9 cellular contexts compared by ENCODE assay signal in genomic region chr16:85573696-85574641, GRCh38. TPM values are rescaled to one million over a fixed set of nuclear protein-coding genes. Genes with fewer than 3 reads are reported as not detected.
DNase-seq lines count a peak whose midpoint lies in the region; ATAC-seq, FAIRE-seq and TF ChIP-seq lines count a peak whose summit lies in the region.
"Had no signal": no experiment of that assay in that cellular context is flagged by ENCODE, and none has a peak within 500 bp of the region (broad histone marks: within the 10 kb centered on the region; RNA-seq: fewer than 3 reads in every experiment).

No MANE protein-coding gene starts in this region.

- no peak for FAIRE-seq in H54 (lab: Jason Lieb, UNC)

- peaks cover 7% of the 10 kb centered on the region for H3K36me3 Mint-ChIP-seq in GM23338 (ENCODE audit: low read depth)

- no peaks in the 10 kb centered on the region for H3K36me3 ChIP-seq in GM23338 (ENCODE audit: insufficient read depth)
- no peaks in the 10 kb centered on the region for H3K36me3 ChIP-seq in ascending aorta
- no peaks in the 10 kb centered on the region for H3K36me3 ChIP-seq in sigmoid colon

- H3K9me2 ChIP-seq in GM23338 (ENCODE audit: insufficient read depth), result no peaks in the 10 kb centered on the region

- H4K20me1 ChIP-seq in GM23338 (replicated peaks; ENCODE audit: insufficient read depth), result no peaks in the 10 kb centered on the region; the same call in 1 of the 2 replicates

- intact Hi-C loops in ascending aorta (cut with DNase I) (loop anchor here (1.0 to 5.0 kb wide), 3 partner anchors 19 to 62 kb away; no protein-coding TSS in a partner anchor), right cardiac atrium (cut with DNase I) (no loop called here), sigmoid colon (cut with DNase I) (no loop called here)

- H3K4me3 Mint-ChIP-seq in GM23338, result no peak overlapping the region

- peaks cover 21% of the 10 kb centered on the region for H3K27me3 Mint-ChIP-seq in GM23338 (ENCODE audit: insufficient read depth, low read depth, poor library complexity)

- H3K4me1 ChIP-seq in GM23338 (ENCODE audit: insufficient read depth), result peaks cover 70% of the 10 kb centered on the region
- peaks cover 13 to 20% of the 10 kb centered on the region in 2 donors for H3K4me1 ChIP-seq in ascending aorta
- H3K4me1 ChIP-seq in right cardiac atrium (ENCODE audit: control insufficient read depth, insufficient read depth, low read length), result peaks cover 20% of the 10 kb centered on the region
- H3K4me1 ChIP-seq in sigmoid colon, result peaks cover 0 to 91% (median 78%) of the 10 kb centered on the region in 4 donors

- H3K27me3 ChIP-seq in GM23338 (ENCODE audit: insufficient read depth), result no peaks in the 10 kb centered on the region
- no peaks in the 10 kb centered on the region for H3K27me3 ChIP-seq in ascending aorta
- no peaks in the 10 kb centered on the region for H3K27me3 ChIP-seq in right cardiac atrium (ENCODE audit: control insufficient read depth, insufficient read depth)
- H3K27me3 ChIP-seq in sigmoid colon, result no peaks in the 10 kb centered on the region

- H3K79me2 ChIP-seq in GM23338 (replicated peaks; ENCODE audit: insufficient read depth), result peaks cover 68% of the 10 kb centered on the region

- no peak for ATAC-seq in GM23338
- peak; percentile 74 to 80 for ATAC-seq in right cardiac atrium
- no peak for ATAC-seq in GM21515 (IDR thresholded peaks at IDR 0.05; ENCODE audit: unreplicated experiment)

- H3K9me3 Mint-ChIP-seq in GM23338, result peaks cover 6% of the 10 kb centered on the region

- 18% methylated on average over 37 of the region's 37 CpGs for WGBS in right cardiac atrium
- WGBS in sigmoid colon, 2 donors, result 34 to 54% methylated on average over 37 of the region's 37 CpGs

- H3K4me3 ChIP-seq in GM23338 (no peak overlapping the region), ascending aorta (peak overlapping the region; percentile 29 to 54), right cardiac atrium (ENCODE audit: low read length) (no peak overlapping the region), sigmoid colon (peak overlapping the region in 3 of 4 donors; percentile 15 to 25 (median 20))

- DNase-seq in GM23338 (ENCODE audit: low spot score) (no peak), ascending aorta (ENCODE audit: low spot score in 2 of 2) (peak in 1 of 2 donors; percentile 89), right cardiac atrium (peak; percentile 86 to 95 (median 94)), sigmoid colon (peak; percentile 90), activated gamma-delta T cell (lab: John Stamatoyannopoulos, UW) (no peak), H54 (ENCODE audit: insufficient read length, low spot score) (no peak)
- no peak for DNase-seq in activated CD4-positive, alpha-beta T cell treated with anti-CD3 and anti-CD28 coated beads, Interleukin-2, amount 50 U/mL, for 1 hour
- DNase-seq: activated T-cell treated with anti-CD3 and anti-CD28 coated beads, Interleukin-2, amount 50 U/mL, for 1 hour had no signal

- H3K4me2 ChIP-seq in GM23338, result 0 out of 2 replicates have a peak overlapping the region, but pooled peaks have one; percentile 29

- peaks cover 80% of the 10 kb centered on the region for H3K4me1 Mint-ChIP-seq in GM23338

- TF ChIP-seq POLR2A in sigmoid colon (IDR thresholded peaks at IDR 0.05) (no peak), H54 (IDR thresholded peaks at IDR 0.05; ENCODE audit: low read depth, low read length) (no peak)

- H3K27ac ChIP-seq in GM23338 (ENCODE audit: low read depth), result no peak overlapping the region
- peak overlapping the region; percentile 87 to 91 for H3K27ac ChIP-seq in ascending aorta
- peak overlapping the region; percentile 79 for H3K27ac ChIP-seq in right cardiac atrium (ENCODE audit: low read length)
- H3K27ac ChIP-seq in sigmoid colon, result peak overlapping the region; percentile 73 to 88 (median 84)

- no peak overlapping the region for H3K27ac Mint-ChIP-seq in GM23338

- H2AFZ ChIP-seq in GM23338, result no peak overlapping the region

- peaks cover 46% of the 10 kb centered on the region for H3F3A ChIP-seq in GM23338 (replicated peaks; ENCODE audit: low read depth)

- TF ChIP-seq EP300 in sigmoid colon (IDR thresholded peaks at IDR 0.05), result peak in 1 of 4 donors; percentile 3

- H3K9me3 ChIP-seq in ascending aorta (no peaks in the 10 kb centered on the region), right cardiac atrium (ENCODE audit: control insufficient read depth, low read length) (no peaks in the 10 kb centered on the region), sigmoid colon (no peaks in the 10 kb centered on the region)

- TF ChIP-seq CTCF in GM23338 (conservative IDR thresholded peaks at IDR 0.05; ENCODE audit: low read depth in 2 of 2) (peak in 1 of 2 experiments; percentile 17; a peak in 1 of 4 replicates), ascending aorta (IDR thresholded peaks at IDR 0.05) (no peak), sigmoid colon (IDR thresholded peaks at IDR 0.05) (no peak)

TF ChIP-seq in GM23338, 12 proteins besides CTCF, POLR2A, EP300 and RAD21 (continues in another document):
- no peak for TF ChIP-seq EZH2phosphoT487 (IDR thresholded peaks at IDR 0.05; ENCODE audit: unreplicated experiment)
- no peak for TF ChIP-seq JUNB (IDR thresholded peaks at IDR 0.05; ENCODE audit: unreplicated experiment)
- TF ChIP-seq ZNF114 (CRISPR knock-in tag; IDR thresholded peaks at IDR 0.05), result no peak
- TF ChIP-seq ZNF462 (CRISPR knock-in tag; IDR thresholded peaks at IDR 0.05), result no peak
- no peak for TF ChIP-seq NANOG (IDR thresholded peaks at IDR 0.05; ENCODE audit: borderline replicate concordance)
- no peak for TF ChIP-seq ZNF331 (CRISPR knock-in tag; IDR thresholded peaks at IDR 0.05; ENCODE audit: low read depth)
- TF ChIP-seq POLR2AphosphoS5 (IDR thresholded peaks at IDR 0.05; ENCODE audit: low read depth), result no peak
- TF ChIP-seq CREB1 (CRISPR knock-in tag; IDR thresholded peaks at IDR 0.05; ENCODE audit: low read depth), result no peak
- TF ChIP-seq STAT1 (IDR thresholded peaks at IDR 0.05; ENCODE audit: unreplicated experiment), result no peak

RNA-seq across cellular contexts. Expression of gene GSE1, which starts 39.2 kb away (rescaled TPM):
- 118 and 135 TPM in 2 replicates for total RNA-seq in GM23338 (2014; rRNA removed; shearing (Covaris generic))
- polyA plus RNA-seq in GM23338 (2016; fragmentation: Nextera tagmentation; extraction: Ambion mirVana) (32.4 and 34.0 TPM in 2 replicates), right cardiac atrium (40.3 TPM), sigmoid colon (10 to 100 TPM; 12.0 to 49.5 (median 19.4) TPM)
- total RNA-seq in ascending aorta (120 TPM), right cardiac atrium (10 to 100 TPM; 70.8 to 99.8 (median 92.5) TPM), sigmoid colon (10 to 100 TPM; 30.8 to 76.7 (median 47.3) TPM)

Comparison
In these comparisons a context has a peak if more than half of its experiments do, and no peak if none do; other contexts are left out.
1. ATAC-seq: peak in right cardiac atrium (2 of 2); none in GM23338 (single experiment) and GM21515 (single experiment).
2. DNase-seq: peak in right cardiac atrium (3 of 3) and sigmoid colon (single experiment); none in GM23338 (single experiment), activated CD4-positive, alpha-beta T cell treated with anti-CD3 and anti-CD28 coated beads, Interleukin-2, amount 50 U/mL, for 1 hour (single experiment), activated gamma-delta T cell (single experiment) and H54 (single experiment).
3. H3K4me3 ChIP-seq: peak in ascending aorta (2 of 2) and sigmoid colon (3 of 4); none in GM23338 (single experiment) and right cardiac atrium (single experiment).